13 cellular contexts compared by ENCODE assay signal in the genomic region with DNA sequence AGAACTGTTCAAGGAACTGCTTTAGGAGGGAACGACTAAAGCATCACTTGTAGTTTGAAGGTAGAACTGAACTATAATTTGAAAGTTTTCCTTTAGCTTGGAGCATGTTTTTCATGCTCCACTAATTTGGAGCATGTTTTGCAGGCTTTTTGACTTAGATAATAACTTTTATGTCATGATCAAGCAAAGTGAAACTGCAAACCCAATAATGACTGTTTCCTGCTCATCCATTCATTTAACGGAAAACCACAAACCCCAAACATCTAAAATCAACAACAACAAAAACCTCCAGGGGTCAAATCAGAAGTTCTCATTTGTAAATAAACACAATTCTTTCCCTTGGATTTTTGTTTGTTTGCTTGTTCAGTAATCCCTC. TPM values are rescaled to one million over a fixed set of nuclear protein-coding genes. Genes with fewer than 3 reads are reported as not detected.
A peak's percentile ranks its signal among the peaks of the same experiment; 100 is the strongest.
DNase-seq lines count a peak whose midpoint lies in the region; ATAC-seq and TF ChIP-seq lines count a peak whose summit lies in the region.
"Had no signal": no experiment of that assay in that cellular context is flagged by ENCODE, and none has a peak within 500 bp of the region (broad histone marks: within the 10 kb centered on the region; RNA-seq: fewer than 3 reads in every experiment).

No MANE protein-coding gene starts in this region.

- peak; percentile 44 for ATAC-seq in HG02610 (IDR thresholded peaks at IDR 0.05; ENCODE audit: unreplicated experiment)
- ATAC-seq in Right ventricle myocardium inferior = no peak
- ATAC-seq: activated CD4-positive, alpha-beta T cell treated with anti-CD3 and anti-CD28 coated beads for 36 hours had no signal

- no peak overlapping the region for H3K4me2 ChIP-seq in osteoblast (ENCODE audit: insufficient read depth, low read length)

- POLR2A ChIA-PET in Caco-2 (lab: Charles Lee) = no interaction called here

- H3K27ac ChIP-seq in osteoblast (ENCODE audit: low read depth, low read length) = no peak overlapping the region

- no peaks in the 10 kb centered on the region for H3K36me3 Mint-ChIP-seq in Caco-2 (ENCODE audit: insufficient read depth, unreplicated experiment)
- peaks cover 3% of the 10 kb centered on the region for H3K36me3 Mint-ChIP-seq in brain
- H3K36me3 Mint-ChIP-seq: mesothelial cell of epicardium had no signal

- intact Hi-C loops in Caco-2 (cut with micrococcal nuclease; ENCODE audit: unreplicated experiment) (no loop called here), Right ventricle myocardium inferior (cut with DNase I) (no loop called here)

- H3K27me3 Mint-ChIP-seq in Caco-2 (ENCODE audit: insufficient read depth, unreplicated experiment) (no peaks in the 10 kb centered on the region), brain (no peaks in the 10 kb centered on the region)

- H3K9me3 Mint-ChIP-seq in Caco-2 (ENCODE audit: unreplicated experiment) (no peaks in the 10 kb centered on the region), brain (peaks cover 0 to 3% (median under 1%) of the 10 kb centered on the region in 5 experiments)
- H3K9me3 Mint-ChIP-seq: mesothelial cell of epicardium had no signal

- no peak overlapping the region for H3K4me3 ChIP-seq in Caco-2 (ENCODE audit: low read depth, low read length)
- H3K4me3 ChIP-seq in osteoblast (ENCODE audit: insufficient read depth, low read length) = no peak overlapping the region

- H3K4me1 Mint-ChIP-seq in Caco-2 (ENCODE audit: low read depth, unreplicated experiment) = no peaks in the 10 kb centered on the region
- peaks cover 21% of the 10 kb centered on the region for H3K4me1 Mint-ChIP-seq in brain

- H3K4me3 Mint-ChIP-seq in Caco-2 (ENCODE audit: unreplicated experiment) = peak overlapping the region; percentile 68
- H3K4me3 Mint-ChIP-seq in brain = peak overlapping the region in 3 of 5 experiments; percentile 38 to 87 (median 77)
- H3K4me3 Mint-ChIP-seq: activated CD4-positive, alpha-beta T cell treated with anti-CD3 and anti-CD28 coated beads for 36 hours; mesothelial cell of epicardium had no signal

- DNase-seq in Caco-2 = no peak
- peak; percentile 63 for DNase-seq in osteoblast (ENCODE audit: insufficient read length, low spot score, missing footprints)
- DNase-seq in HPDE6-E6E7 (ENCODE audit: extremely low spot score) = no peak
- DNase-seq in H4 (ENCODE audit: low spot score) = no peak
- DNase-seq in Right ventricle myocardium inferior (ENCODE audit: missing footprints) = no peak
- DNase-seq in stimulated activated CD8-positive, alpha-beta memory T cell treated with anti-CD3 and anti-CD28 coated beads, Interleukin-4, amount 100 ng/mL, for 48 hours = no peak
- DNase-seq: activated CD4-positive, alpha-beta T cell treated with anti-CD3 and anti-CD28 coated beads for 36 hours; SW 1271 had no signal

- CTCF ChIA-PET in Caco-2 (lab: Charles Lee) = no interaction called here

- H3K4me1 ChIP-seq in Caco-2 (no peaks in the 10 kb centered on the region), osteoblast (ENCODE audit: insufficient read depth, low read length) (peaks cover 2% of the 10 kb centered on the region)

- H3K27ac Mint-ChIP-seq in Caco-2 (ENCODE audit: unreplicated experiment) (no peak overlapping the region), brain (peak overlapping the region in 2 of 5 experiments; percentile 82 to 91)
- H3K27ac Mint-ChIP-seq: activated CD4-positive, alpha-beta T cell treated with anti-CD3 and anti-CD28 coated beads for 36 hours; activated T-helper 2 cell treated with anti-CD3 and anti-CD28 coated beads, Interferon-gamma antibody, Interleukin-2, Interleukin-4, amounts not matched to agents 10 μg/mL and 5 μg/mL and 100 μg/mL, durations not matched to agents 14 hours and 24 hours and 36 hours; mesothelial cell of epicardium had no signal

- no peaks in the 10 kb centered on the region for H3K36me3 ChIP-seq in Caco-2 (ENCODE audit: control insufficient read depth, insufficient read depth, low read length)
- H3K36me3 ChIP-seq in osteoblast (ENCODE audit: insufficient read depth, low read length) = no peaks in the 10 kb centered on the region

- peaks cover 10% of the 10 kb centered on the region for H4K20me1 ChIP-seq in osteoblast (ENCODE audit: insufficient read depth, low read length)

- TF ChIP-seq CTCF in Caco-2 (IDR thresholded peaks at IDR 0.05; ENCODE audit: insufficient read depth in 1 of 2, low read depth in 1 of 2, low read length in 1 of 2, severe bottlenecking in 1 of 2, unreplicated experiment in 1 of 2) (no peak), brain (conservative IDR thresholded peaks at IDR 0.05) (no peak), osteoblast (IDR thresholded peaks at IDR 0.05; ENCODE audit: extremely low read depth, low read depth, low read length) (no peak)

- no TSS peak for BruUV-seq in Caco-2 (replicated peaks; lab: Mats Ljungman, UMichigan)

- H3K9me3 ChIP-seq in Caco-2 (no peaks in the 10 kb centered on the region), osteoblast (ENCODE audit: low read depth, low read length) (no peaks in the 10 kb centered on the region)

- H3K27me3 ChIP-seq in Caco-2 (replicated peaks; ENCODE audit: control insufficient read depth, insufficient read depth, low read length) (no peaks in the 10 kb centered on the region), osteoblast (ENCODE audit: insufficient read depth, low read length) (peaks cover 100% of the 10 kb centered on the region)

- no peak overlapping the region for H2AFZ ChIP-seq in osteoblast (ENCODE audit: low read length)

- no peaks in the 10 kb centered on the region for H3K79me2 ChIP-seq in osteoblast (ENCODE audit: insufficient read depth, low read length)

RNA-seq across cellular contexts. Expression of a gene that starts 2.8 kb away (rescaled TPM):
- total RNA-seq in Caco-2 (2022) (not detected in 2 replicates), osteoblast (under 0.01 and 0.36 TPM in 2 replicates), Right ventricle myocardium inferior (not detected)
- polyA plus RNA-seq in brain (ENCODE audit: insufficient read depth, low read depth, low replicate concordance) = not detected
- total RNA-seq in H4 (2014; rRNA removed; shearing (Covaris generic)) = 0.02 TPM in 1 of 2 replicates, not detected in the other
- total RNA-seq: activated CD4-positive, alpha-beta T cell treated with anti-CD3 and anti-CD28 coated beads for 36 hours; activated T-helper 2 cell treated with anti-CD3 and anti-CD28 coated beads, Interferon-gamma antibody, Interleukin-2, Interleukin-4, amounts not matched to agents 10 μg/mL and 5 μg/mL and 100 μg/mL, durations not matched to agents 14 hours and 24 hours and 36 hours; bronchial epithelial cell; mesothelial cell of epicardium had no signal
